ENCODE assay signal across 12 cellular contexts in the genomic region with DNA sequence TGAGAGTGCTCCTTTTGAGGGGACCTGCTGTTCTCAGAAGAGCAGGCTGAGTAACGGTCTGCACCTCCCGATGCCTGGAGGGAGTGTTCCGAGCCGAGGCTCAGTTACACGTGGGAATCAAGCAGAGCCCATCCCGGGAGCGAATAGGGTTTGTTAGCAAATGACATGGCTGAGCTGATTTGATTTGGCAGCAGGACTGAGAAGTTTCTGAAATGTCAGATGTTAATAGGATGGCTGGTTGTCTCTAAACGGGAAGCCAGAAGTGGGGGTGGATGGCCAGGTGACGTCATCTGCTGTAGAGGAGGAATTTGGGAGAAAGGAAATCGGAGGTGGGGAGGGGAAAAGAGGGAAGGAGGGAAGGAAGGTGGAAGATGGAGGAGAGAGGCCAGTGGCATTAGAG.
DNase-seq lines count a peak whose midpoint lies in the region; ATAC-seq and TF ChIP-seq lines count a peak whose summit lies in the region.
"Had no signal": no experiment of that assay in that cellular context is flagged by ENCODE, and none has a peak within 500 bp of the region (broad histone marks: within the 10 kb centered on the region; RNA-seq: fewer than 3 reads in every experiment).

No MANE protein-coding gene starts in this region.

- no peaks in the 10 kb centered on the region for H3K27me3 Mint-ChIP-seq in activated T-helper 17 cell treated with anti-CD3 and anti-CD28 coated beads, Interleukin-2, amount 50 U/mL, for 72 hours
- H3K27me3 Mint-ChIP-seq: activated CD4-positive, alpha-beta T cell treated with anti-CD3 and anti-CD28 coated beads, Interleukin-2, amount 10 ng/mL, durations not matched to agents 24 days and 14 days had no signal

- DNase-seq in H7 (peak; percentile 76), head of caudate nucleus (peak in 28 of 42 donors; percentile 9 to 67 (median 38)), renal cortical epithelial cell (ENCODE audit: low read depth) (peak; percentile 58), vagina (ENCODE audit: extremely low spot score in 2 of 2) (no peak), middle frontal gyrus (ENCODE audit: extremely low spot score, low spot score) (no peak), ascending aorta (ENCODE audit: low spot score in 2 of 2) (no peak)
- DNase-seq: activated CD4-positive, alpha-beta T cell treated with anti-CD3 and anti-CD28 coated beads, Interleukin-2, amount 10 ng/mL, durations not matched to agents 24 days and 14 days; aorta; Kasumi-1; T-helper 1 cell had no signal

- H3K4me1 Mint-ChIP-seq in activated T-helper 17 cell treated with anti-CD3 and anti-CD28 coated beads, Interleukin-2, amount 50 U/mL, for 72 hours: no peaks in the 10 kb centered on the region
- H3K4me1 Mint-ChIP-seq: activated CD4-positive, alpha-beta T cell treated with anti-CD3 and anti-CD28 coated beads, Interleukin-2, amount 10 ng/mL, durations not matched to agents 24 days and 14 days had no signal

- peak overlapping the region; percentile 42 for H3K27ac Mint-ChIP-seq in activated T-helper 17 cell treated with anti-CD3 and anti-CD28 coated beads, Interleukin-2, amount 50 U/mL, for 72 hours
- H3K27ac Mint-ChIP-seq: activated CD4-positive, alpha-beta T cell treated with anti-CD3 and anti-CD28 coated beads, Interleukin-2, amount 10 ng/mL, durations not matched to agents 24 days and 14 days had no signal

- no peak for TF ChIP-seq POLR2A in vagina (IDR thresholded peaks at IDR 0.05)

- no peaks in the 10 kb centered on the region for H3K36me3 Mint-ChIP-seq in activated T-helper 17 cell treated with anti-CD3 and anti-CD28 coated beads, Interleukin-2, amount 50 U/mL, for 72 hours (ENCODE audit: low read depth)

- TF ChIP-seq CTCF in vagina (IDR thresholded peaks at IDR 0.05) (no peak), ascending aorta (IDR thresholded peaks at IDR 0.05) (no peak)

- no peak overlapping the region for H3K4me3 ChIP-seq in H7 (ENCODE audit: insufficient read depth, low read depth, low read length)
- H3K4me3 ChIP-seq in vagina: no peak overlapping the region
- peak overlapping the region in 1 of 2 donors; percentile 9 for H3K4me3 ChIP-seq in ascending aorta

- H3K4me3 Mint-ChIP-seq in activated T-helper 17 cell treated with anti-CD3 and anti-CD28 coated beads, Interleukin-2, amount 50 U/mL, for 72 hours: no peak overlapping the region
- H3K4me3 Mint-ChIP-seq: activated CD4-positive, alpha-beta T cell treated with anti-CD3 and anti-CD28 coated beads, Interleukin-2, amount 10 ng/mL, durations not matched to agents 24 days and 14 days had no signal

- no peak overlapping the region for H3K27ac ChIP-seq in vagina
- no peak overlapping the region for H3K27ac ChIP-seq in ascending aorta

- no peak for ATAC-seq in activated T-helper 17 cell treated with anti-CD3 and anti-CD28 coated beads, Interleukin-2, amount 50 U/mL, for 72 hours (replicated peaks)
- ATAC-seq in HG03097 (IDR thresholded peaks at IDR 0.05; ENCODE audit: low FRiP score, unreplicated experiment): no peak

- H3K27me3 ChIP-seq in H7 (ENCODE audit: control insufficient read depth, insufficient read depth, low read length): no peaks in the 10 kb centered on the region
- no peaks in the 10 kb centered on the region for H3K27me3 ChIP-seq in vagina
- no peaks in the 10 kb centered on the region for H3K27me3 ChIP-seq in ascending aorta

- H3K36me3 ChIP-seq in H7 (replicated peaks; ENCODE audit: control insufficient read depth, insufficient read depth, low read length): peaks cover 1% of the 10 kb centered on the region; the same call in 1 of the 2 replicates
- no peaks in the 10 kb centered on the region for H3K36me3 ChIP-seq in vagina
- no peaks in the 10 kb centered on the region for H3K36me3 ChIP-seq in ascending aorta

- H3K9me3 Mint-ChIP-seq in activated T-helper 17 cell treated with anti-CD3 and anti-CD28 coated beads, Interleukin-2, amount 50 U/mL, for 72 hours: no peaks in the 10 kb centered on the region
- H3K9me3 Mint-ChIP-seq: activated CD4-positive, alpha-beta T cell treated with anti-CD3 and anti-CD28 coated beads, Interleukin-2, amount 10 ng/mL, durations not matched to agents 24 days and 14 days had no signal

- intact Hi-C loops in head of caudate nucleus (cut with DNase I) (no loop called here), vagina (cut with DNase I) (no loop called here), ascending aorta (cut with DNase I) (no loop called here)

- H3K4me1 ChIP-seq in vagina: no peaks in the 10 kb centered on the region
- H3K4me1 ChIP-seq in ascending aorta: no peaks in the 10 kb centered on the region

- H3K9me3 ChIP-seq in vagina: no peaks in the 10 kb centered on the region
- H3K9me3 ChIP-seq in ascending aorta: no peaks in the 10 kb centered on the region

Comparison
In these comparisons a context has a peak if more than half of its experiments do, and no peak if none do; other contexts are left out.
1. DNase-seq: peak in H7 (single experiment), head of caudate nucleus (28 of 42) and renal cortical epithelial cell (single experiment); none in vagina (0 of 2), middle frontal gyrus (single experiment) and ascending aorta (0 of 2).